In the genomic region with DNA sequence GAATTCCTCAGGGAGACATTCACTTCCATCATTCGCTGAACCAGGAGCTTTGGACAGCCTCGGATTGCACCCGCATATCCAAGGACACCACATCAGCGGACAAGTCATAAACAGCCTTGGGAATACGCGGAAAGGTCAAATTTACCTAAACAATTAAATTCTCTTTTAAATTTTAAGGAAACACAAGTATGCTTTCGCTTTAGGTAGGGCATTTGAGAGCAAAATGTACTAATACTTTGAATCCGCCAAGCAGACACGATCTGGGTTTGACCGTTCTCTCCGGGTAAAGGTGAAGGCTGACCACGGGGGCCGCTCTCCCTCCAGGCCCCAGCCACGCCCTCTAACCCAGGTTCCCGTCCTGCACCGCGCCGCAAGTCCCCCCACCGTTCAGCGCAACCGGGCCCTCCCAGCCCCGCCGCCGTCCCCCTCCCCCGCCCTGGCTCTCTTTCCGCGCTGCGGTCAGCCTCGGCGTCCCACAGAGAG, we compare ENCODE assay signal across 1 cellular context.
TF ChIP-seq lines count a peak whose summit lies in the region.

No MANE protein-coding gene starts in this region.

TF ChIP-seq in HepG2, 621 proteins besides CTCF, POLR2A, EP300 and RAD21 (continued from another document and continues in another):
- TF ChIP-seq ZNF318 (CRISPR knock-in tag; IDR thresholded peaks at IDR 0.05) (0 out of 2 replicates have a peak, but pooled peaks have one; percentile 10), TFDP1 (CRISPR knock-in tag; IDR thresholded peaks at IDR 0.05; ENCODE audit: borderline replicate concordance) (no peak), ZNF879 (CRISPR knock-in tag; IDR thresholded peaks at IDR 0.05) (no peak), SKIL (CRISPR knock-in tag; IDR thresholded peaks at IDR 0.05; ENCODE audit: borderline replicate concordance) (no peak), SNAPC2 (CRISPR knock-in tag; IDR thresholded peaks at IDR 0.05) (0 out of 2 replicates have a peak, but pooled peaks have one; percentile 14), ZNF17 (CRISPR knock-in tag; IDR thresholded peaks at IDR 0.05) (no peak), BHLHE40 (IDR thresholded peaks at IDR 0.05; ENCODE audit: low read length) (no peak), ZNF451 (CRISPR knock-in tag; IDR thresholded peaks at IDR 0.05) (0 out of 2 replicates have a peak, but pooled peaks have one; percentile 3), ZNF713 (CRISPR knock-in tag; IDR thresholded peaks at IDR 0.05) (no peak), PHF20 (CRISPR knock-in tag; IDR thresholded peaks at IDR 0.05) (peak; percentile 41), HHEX (CRISPR knock-in tag; IDR thresholded peaks at IDR 0.05) (no peak), SPEN (CRISPR knock-in tag; IDR thresholded peaks at IDR 0.05; ENCODE audit: low read depth) (peak; percentile 38), TBL1XR1 (IDR thresholded peaks at IDR 0.05; ENCODE audit: borderline replicate concordance, low read length, partially characterized antibody) (no peak), ZNF143 (CRISPR knock-in tag; IDR thresholded peaks at IDR 0.05) (peak; percentile 86), MED1 (CRISPR knock-in tag; IDR thresholded peaks at IDR 0.05) (no peak; the same call in 1 of the 2 replicates), FOXM1 (CRISPR knock-in tag; IDR thresholded peaks at IDR 0.05) (no peak), MIER2 (CRISPR knock-in tag; IDR thresholded peaks at IDR 0.05) (no peak), ZNF546 (CRISPR knock-in tag; conservative IDR thresholded peaks at IDR 0.05) (0 out of 2 replicates have a peak, but pooled peaks have one; percentile 26), KLF12 (CRISPR knock-in tag; IDR thresholded peaks at IDR 0.05; ENCODE audit: borderline replicate concordance) (peak; percentile 84; the same call in 1 of the 2 replicates), ZSCAN9 (CRISPR knock-in tag; IDR thresholded peaks at IDR 0.05; ENCODE audit: borderline replicate concordance) (no peak), SIX1 (CRISPR knock-in tag; IDR thresholded peaks at IDR 0.05; ENCODE audit: borderline replicate concordance) (0 out of 2 replicates have a peak, but pooled peaks have one; percentile 21), KAT7 (CRISPR knock-in tag; IDR thresholded peaks at IDR 0.05; ENCODE audit: borderline replicate concordance) (peak; percentile 53), MIER3 (CRISPR knock-in tag; IDR thresholded peaks at IDR 0.05; ENCODE audit: borderline replicate concordance) (0 out of 2 replicates have a peak, but pooled peaks have one; percentile 14), SMC3 (IDR thresholded peaks at IDR 0.05; ENCODE audit: low read length) (0 out of 2 replicates have a peak, but pooled peaks have one; percentile 2), ZNF790 (CRISPR knock-in tag; IDR thresholded peaks at IDR 0.05; ENCODE audit: borderline replicate concordance) (no peak), PHB2 (IDR thresholded peaks at IDR 0.05; ENCODE audit: partially characterized antibody) (no peak), GATAD1 (CRISPR knock-in tag; IDR thresholded peaks at IDR 0.05) (peak; percentile 70), ZBTB44 (CRISPR knock-in tag; IDR thresholded peaks at IDR 0.05) (no peak), KDM5B (CRISPR knock-in tag; IDR thresholded peaks at IDR 0.05; ENCODE audit: borderline replicate concordance) (no peak), ZC3H4 (CRISPR knock-in tag; IDR thresholded peaks at IDR 0.05; ENCODE audit: borderline replicate concordance) (peak; percentile 77)
- TF ChIP-seq, protein P1, sequence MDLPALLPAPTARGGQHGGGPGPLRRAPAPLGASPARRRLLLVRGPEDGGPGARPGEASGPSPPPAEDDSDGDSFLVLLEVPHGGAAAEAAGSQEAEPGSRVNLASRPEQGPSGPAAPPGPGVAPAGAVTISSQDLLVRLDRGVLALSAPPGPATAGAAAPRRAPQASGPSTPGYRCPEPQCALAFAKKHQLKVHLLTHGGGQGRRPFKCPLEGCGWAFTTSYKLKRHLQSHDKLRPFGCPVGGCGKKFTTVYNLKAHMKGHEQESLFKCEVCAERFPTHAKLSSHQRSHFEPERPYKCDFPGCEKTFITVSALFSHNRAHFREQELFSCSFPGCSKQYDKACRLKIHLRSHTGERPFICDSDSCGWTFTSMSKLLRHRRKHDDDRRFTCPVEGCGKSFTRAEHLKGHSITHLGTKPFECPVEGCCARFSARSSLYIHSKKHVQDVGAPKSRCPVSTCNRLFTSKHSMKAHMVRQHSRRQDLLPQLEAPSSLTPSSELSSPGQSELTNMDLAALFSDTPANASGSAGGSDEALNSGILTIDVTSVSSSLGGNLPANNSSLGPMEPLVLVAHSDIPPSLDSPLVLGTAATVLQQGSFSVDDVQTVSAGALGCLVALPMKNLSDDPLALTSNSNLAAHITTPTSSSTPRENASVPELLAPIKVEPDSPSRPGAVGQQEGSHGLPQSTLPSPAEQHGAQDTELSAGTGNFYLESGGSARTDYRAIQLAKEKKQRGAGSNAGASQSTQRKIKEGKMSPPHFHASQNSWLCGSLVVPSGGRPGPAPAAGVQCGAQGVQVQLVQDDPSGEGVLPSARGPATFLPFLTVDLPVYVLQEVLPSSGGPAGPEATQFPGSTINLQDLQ (CRISPR knock-in tag; IDR thresholded peaks at IDR 0.05) = no peak
- TF ChIP-seq, protein P2, sequence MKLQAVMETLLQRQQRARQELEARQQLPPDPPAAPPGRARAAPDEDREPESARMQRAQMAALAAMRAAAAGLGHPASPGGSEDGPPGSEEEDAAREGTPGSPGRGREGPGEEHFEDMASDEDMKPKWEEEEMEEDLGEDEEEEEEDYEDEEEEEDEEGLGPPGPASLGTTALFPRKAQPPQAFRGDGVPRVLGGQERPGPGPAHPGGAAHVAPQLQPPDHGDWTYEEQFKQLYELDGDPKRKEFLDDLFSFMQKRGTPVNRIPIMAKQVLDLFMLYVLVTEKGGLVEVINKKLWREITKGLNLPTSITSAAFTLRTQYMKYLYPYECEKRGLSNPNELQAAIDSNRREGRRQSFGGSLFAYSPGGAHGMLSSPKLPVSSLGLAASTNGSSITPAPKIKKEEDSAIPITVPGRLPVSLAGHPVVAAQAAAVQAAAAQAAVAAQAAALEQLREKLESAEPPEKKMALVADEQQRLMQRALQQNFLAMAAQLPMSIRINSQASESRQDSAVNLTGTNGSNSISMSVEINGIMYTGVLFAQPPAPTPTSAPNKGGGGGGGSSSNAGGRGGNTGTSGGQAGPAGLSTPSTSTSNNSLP (IDR thresholded peaks at IDR 0.05; ENCODE audit: low read depth, low read length) = 0 out of 2 replicates have a peak, but pooled peaks have one; percentile 2
- TF ChIP-seq, protein P3, sequence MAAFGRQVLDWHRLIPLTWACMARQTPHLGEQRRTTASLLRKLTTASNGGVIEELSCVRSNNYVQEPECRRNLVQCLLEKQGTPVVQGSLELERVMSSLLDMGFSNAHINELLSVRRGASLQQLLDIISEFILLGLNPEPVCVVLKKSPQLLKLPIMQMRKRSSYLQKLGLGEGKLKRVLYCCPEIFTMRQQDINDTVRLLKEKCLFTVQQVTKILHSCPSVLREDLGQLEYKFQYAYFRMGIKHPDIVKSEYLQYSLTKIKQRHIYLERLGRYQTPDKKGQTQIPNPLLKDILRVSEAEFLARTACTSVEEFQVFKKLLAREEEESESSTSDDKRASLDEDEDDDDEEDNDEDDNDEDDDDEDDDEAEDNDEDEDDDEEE (CRISPR knock-in tag; IDR thresholded peaks at IDR 0.05) = 0 out of 2 replicates have a peak, but pooled peaks have one; percentile 38
